ENCODE assay signal across 1 cellular context in the genomic region with DNA sequence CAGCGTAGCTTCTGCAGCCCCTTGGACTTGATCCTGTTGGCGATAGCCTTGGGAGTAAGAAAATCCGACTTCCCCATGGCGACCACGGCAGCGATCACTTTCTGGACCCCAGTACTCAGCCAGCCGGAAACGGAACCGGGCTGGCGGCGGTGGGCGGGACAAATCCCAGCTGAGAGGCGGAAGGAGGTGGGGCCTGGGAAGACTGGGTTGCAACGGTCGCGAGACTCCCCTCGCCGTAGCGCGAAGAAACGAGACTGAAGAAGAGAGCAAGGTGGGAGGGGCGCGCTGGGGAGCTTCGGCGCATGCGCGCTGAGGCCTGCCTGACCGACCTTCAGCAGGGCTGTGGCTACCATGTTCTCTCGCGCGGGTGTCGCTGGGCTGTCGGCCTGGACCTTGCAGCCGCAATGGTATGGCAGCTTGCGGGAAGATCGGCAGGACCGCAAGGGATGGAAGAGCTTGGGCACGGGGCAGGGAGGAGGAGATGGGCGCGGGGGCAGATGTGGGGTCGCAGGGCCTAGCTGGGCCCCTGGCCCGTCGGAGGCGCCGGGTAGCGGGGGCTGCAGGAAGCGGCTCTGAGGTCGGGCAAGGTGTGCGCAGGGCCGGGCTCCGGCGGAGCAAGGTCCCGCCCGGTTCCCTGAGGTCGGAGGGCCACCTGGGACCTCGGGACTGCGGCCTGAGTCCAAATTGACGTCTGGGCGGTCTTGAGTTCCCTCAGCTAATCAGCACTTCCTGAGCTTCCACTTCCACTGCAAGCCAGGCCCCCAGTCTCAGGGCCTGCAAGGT.
TF ChIP-seq lines count a peak whose summit lies in the region.

A gene (plus strand): TSS at position 321 of the 783 bp plus-strand sequence. CDS start 31 bp downstream, at position 352.
A gene with protein sequence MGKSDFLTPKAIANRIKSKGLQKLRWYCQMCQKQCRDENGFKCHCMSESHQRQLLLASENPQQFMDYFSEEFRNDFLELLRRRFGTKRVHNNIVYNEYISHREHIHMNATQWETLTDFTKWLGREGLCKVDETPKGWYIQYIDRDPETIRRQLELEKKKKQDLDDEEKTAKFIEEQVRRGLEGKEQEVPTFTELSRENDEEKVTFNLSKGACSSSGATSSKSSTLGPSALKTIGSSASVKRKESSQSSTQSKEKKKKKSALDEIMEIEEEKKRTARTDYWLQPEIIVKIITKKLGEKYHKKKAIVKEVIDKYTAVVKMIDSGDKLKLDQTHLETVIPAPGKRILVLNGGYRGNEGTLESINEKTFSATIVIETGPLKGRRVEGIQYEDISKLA (minus strand): TSS at position 137 of the 783 bp plus-strand sequence. CDS start 60 bp downstream, at position 77.

TF ChIP-seq in GM12878, 131 proteins besides CTCF, POLR2A, EP300 and RAD21 (continued from another document and continues in another):
- TF ChIP-seq HCFC1 (IDR thresholded peaks at IDR 0.05; ENCODE audit: low read length) (peak; percentile 46; the same call in 1 of the 2 replicates), SMAD5 (IDR thresholded peaks at IDR 0.05; ENCODE audit: low read depth) (peak; percentile 75; the same call in 1 of the 2 replicates), TARDBP (IDR thresholded peaks at IDR 0.05; ENCODE audit: borderline replicate concordance) (no peak), IRF4 (IDR thresholded peaks at IDR 0.05; ENCODE audit: low read depth, low read length) (no peak), RBBP5 (conservative IDR thresholded peaks at IDR 0.05) (no peak), RCOR1 (conservative IDR thresholded peaks at IDR 0.05; ENCODE audit: low read depth, low read length) (peak; percentile 98), RAD51 (IDR thresholded peaks at IDR 0.05) (no peak), POU2F2 (IDR thresholded peaks at IDR 0.05; ENCODE audit: borderline replicate concordance, low read depth, low read length) (no peak; the same call in 2 of the 3 replicates), SMARCA5 (IDR thresholded peaks at IDR 0.05) (peak; percentile 42; the same call in 1 of the 2 replicates), CREB1 (IDR thresholded peaks at IDR 0.05; ENCODE audit: low read depth) (no peak), CHD2 (IDR thresholded peaks at IDR 0.05; ENCODE audit: borderline replicate concordance, low read depth, low read length) (peak; percentile 99), RUNX3 (IDR thresholded peaks at IDR 0.05; ENCODE audit: low read length) (no peak), SRF (IDR thresholded peaks at IDR 0.05; ENCODE audit: low read depth in 2 of 2, low read length in 2 of 2) (no peak), MYC (IDR thresholded peaks at IDR 0.05; ENCODE audit: insufficient read depth, insufficient read length, insufficient replicate concordance, low read length, severe bottlenecking) (peak; percentile 27), BRCA1 (IDR thresholded peaks at IDR 0.05; ENCODE audit: low read depth, low read length) (peak; percentile 90), EED (IDR thresholded peaks at IDR 0.05; ENCODE audit: low read depth) (no peak), FOXM1 (IDR thresholded peaks at IDR 0.05; ENCODE audit: low read depth, low read length) (no peak), MTA2 (IDR thresholded peaks at IDR 0.05; ENCODE audit: low read depth) (no peak), SP1 (IDR thresholded peaks at IDR 0.05; ENCODE audit: low read depth, low read length) (no peak), SREBF1 (IDR thresholded peaks at IDR 0.05; ENCODE audit: low read length) (no peak), SMAD1 (IDR thresholded peaks at IDR 0.05; ENCODE audit: low read depth, partially characterized antibody) (no peak), SIN3A (IDR thresholded peaks at IDR 0.05; ENCODE audit: low read depth, low read length) (peak; percentile 72), HDAC2 (IDR thresholded peaks at IDR 0.05) (no peak), NR2C1 (IDR thresholded peaks at IDR 0.05) (no peak), HDGF (IDR thresholded peaks at IDR 0.05) (peak; percentile 97), YY1 (IDR thresholded peaks at IDR 0.05; ENCODE audit: low read depth, low read length) (peak; percentile 85), IKZF1 (conservative IDR thresholded peaks at IDR 0.05) (peak; percentile 48; the same call in 1 of the 2 replicates), FOS (IDR thresholded peaks at IDR 0.05; ENCODE audit: borderline replicate concordance, extremely low read depth, insufficient read length) (no peak), GATAD2B (conservative IDR thresholded peaks at IDR 0.05; ENCODE audit: low read depth) (peak; percentile 33; the same call in 1 of the 2 replicates)
- TF ChIP-seq, protein P1, sequence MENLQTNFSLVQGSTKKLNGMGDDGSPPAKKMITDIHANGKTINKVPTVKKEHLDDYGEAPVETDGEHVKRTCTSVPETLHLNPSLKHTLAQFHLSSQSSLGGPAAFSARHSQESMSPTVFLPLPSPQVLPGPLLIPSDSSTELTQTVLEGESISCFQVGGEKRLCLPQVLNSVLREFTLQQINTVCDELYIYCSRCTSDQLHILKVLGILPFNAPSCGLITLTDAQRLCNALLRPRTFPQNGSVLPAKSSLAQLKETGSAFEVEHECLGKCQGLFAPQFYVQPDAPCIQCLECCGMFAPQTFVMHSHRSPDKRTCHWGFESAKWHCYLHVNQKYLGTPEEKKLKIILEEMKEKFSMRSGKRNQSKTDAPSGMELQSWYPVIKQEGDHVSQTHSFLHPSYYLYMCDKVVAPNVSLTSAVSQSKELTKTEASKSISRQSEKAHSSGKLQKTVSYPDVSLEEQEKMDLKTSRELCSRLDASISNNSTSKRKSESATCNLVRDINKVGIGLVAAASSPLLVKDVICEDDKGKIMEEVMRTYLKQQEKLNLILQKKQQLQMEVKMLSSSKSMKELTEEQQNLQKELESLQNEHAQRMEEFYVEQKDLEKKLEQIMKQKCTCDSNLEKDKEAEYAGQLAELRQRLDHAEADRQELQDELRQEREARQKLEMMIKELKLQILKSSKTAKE (IDR thresholded peaks at IDR 0.05; ENCODE audit: low read depth, poor library complexity, severe bottlenecking), result no peak
- TF ChIP-seq, protein P2, sequence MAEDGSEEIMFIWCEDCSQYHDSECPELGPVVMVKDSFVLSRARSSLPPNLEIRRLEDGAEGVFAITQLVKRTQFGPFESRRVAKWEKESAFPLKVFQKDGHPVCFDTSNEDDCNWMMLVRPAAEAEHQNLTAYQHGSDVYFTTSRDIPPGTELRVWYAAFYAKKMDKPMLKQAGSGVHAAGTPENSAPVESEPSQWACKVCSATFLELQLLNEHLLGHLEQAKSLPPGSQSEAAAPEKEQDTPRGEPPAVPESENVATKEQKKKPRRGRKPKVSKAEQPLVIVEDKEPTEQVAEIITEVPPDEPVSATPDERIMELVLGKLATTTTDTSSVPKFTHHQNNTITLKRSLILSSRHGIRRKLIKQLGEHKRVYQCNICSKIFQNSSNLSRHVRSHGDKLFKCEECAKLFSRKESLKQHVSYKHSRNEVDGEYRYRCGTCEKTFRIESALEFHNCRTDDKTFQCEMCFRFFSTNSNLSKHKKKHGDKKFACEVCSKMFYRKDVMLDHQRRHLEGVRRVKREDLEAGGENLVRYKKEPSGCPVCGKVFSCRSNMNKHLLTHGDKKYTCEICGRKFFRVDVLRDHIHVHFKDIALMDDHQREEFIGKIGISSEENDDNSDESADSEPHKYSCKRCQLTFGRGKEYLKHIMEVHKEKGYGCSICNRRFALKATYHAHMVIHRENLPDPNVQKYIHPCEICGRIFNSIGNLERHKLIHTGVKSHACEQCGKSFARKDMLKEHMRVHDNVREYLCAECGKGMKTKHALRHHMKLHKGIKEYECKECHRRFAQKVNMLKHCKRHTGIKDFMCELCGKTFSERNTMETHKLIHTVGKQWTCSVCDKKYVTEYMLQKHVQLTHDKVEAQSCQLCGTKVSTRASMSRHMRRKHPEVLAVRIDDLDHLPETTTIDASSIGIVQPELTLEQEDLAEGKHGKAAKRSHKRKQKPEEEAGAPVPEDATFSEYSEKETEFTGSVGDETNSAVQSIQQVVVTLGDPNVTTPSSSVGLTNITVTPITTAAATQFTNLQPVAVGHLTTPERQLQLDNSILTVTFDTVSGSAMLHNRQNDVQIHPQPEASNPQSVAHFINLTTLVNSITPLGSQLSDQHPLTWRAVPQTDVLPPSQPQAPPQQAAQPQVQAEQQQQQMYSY (CRISPR knock-in tag; IDR thresholded peaks at IDR 0.05), result no peak
- TF ChIP-seq, protein P3, sequence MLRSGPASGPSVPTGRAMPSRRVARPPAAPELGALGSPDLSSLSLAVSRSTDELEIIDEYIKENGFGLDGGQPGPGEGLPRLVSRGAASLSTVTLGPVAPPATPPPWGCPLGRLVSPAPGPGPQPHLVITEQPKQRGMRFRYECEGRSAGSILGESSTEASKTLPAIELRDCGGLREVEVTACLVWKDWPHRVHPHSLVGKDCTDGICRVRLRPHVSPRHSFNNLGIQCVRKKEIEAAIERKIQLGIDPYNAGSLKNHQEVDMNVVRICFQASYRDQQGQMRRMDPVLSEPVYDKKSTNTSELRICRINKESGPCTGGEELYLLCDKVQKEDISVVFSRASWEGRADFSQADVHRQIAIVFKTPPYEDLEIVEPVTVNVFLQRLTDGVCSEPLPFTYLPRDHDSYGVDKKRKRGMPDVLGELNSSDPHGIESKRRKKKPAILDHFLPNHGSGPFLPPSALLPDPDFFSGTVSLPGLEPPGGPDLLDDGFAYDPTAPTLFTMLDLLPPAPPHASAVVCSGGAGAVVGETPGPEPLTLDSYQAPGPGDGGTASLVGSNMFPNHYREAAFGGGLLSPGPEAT (IDR thresholded peaks at IDR 0.05; ENCODE audit: low read depth), result 0 out of 2 replicates have a peak, but pooled peaks have one; percentile 23
- TF ChIP-seq, protein P4, sequence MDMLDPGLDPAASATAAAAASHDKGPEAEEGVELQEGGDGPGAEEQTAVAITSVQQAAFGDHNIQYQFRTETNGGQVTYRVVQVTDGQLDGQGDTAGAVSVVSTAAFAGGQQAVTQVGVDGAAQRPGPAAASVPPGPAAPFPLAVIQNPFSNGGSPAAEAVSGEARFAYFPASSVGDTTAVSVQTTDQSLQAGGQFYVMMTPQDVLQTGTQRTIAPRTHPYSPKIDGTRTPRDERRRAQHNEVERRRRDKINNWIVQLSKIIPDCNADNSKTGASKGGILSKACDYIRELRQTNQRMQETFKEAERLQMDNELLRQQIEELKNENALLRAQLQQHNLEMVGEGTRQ (IDR thresholded peaks at IDR 0.05; ENCODE audit: borderline replicate concordance, low read depth, low read length), result no peak
- TF ChIP-seq, protein P5, sequence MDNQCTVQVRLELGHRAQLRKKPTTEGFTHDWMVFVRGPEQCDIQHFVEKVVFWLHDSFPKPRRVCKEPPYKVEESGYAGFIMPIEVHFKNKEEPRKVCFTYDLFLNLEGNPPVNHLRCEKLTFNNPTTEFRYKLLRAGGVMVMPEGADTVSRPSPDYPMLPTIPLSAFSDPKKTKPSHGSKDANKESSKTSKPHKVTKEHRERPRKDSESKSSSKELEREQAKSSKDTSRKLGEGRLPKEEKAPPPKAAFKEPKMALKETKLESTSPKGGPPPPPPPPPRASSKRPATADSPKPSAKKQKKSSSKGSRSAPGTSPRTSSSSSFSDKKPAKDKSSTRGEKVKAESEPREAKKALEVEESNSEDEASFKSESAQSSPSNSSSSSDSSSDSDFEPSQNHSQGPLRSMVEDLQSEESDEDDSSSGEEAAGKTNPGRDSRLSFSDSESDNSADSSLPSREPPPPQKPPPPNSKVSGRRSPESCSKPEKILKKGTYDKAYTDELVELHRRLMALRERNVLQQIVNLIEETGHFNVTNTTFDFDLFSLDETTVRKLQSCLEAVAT (IDR thresholded peaks at IDR 0.05), result 0 out of 2 replicates have a peak, but pooled peaks have one; percentile 23
- TF ChIP-seq, protein P6, sequence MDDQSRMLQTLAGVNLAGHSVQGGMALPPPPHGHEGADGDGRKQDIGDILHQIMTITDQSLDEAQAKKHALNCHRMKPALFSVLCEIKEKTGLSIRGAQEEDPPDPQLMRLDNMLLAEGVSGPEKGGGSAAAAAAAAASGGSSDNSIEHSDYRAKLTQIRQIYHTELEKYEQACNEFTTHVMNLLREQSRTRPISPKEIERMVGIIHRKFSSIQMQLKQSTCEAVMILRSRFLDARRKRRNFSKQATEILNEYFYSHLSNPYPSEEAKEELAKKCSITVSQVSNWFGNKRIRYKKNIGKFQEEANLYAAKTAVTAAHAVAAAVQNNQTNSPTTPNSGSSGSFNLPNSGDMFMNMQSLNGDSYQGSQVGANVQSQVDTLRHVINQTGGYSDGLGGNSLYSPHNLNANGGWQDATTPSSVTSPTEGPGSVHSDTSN (IDR thresholded peaks at IDR 0.05; ENCODE audit: insufficient replicate concordance, low read depth, low read length), result no peak
- TF ChIP-seq, protein P7, sequence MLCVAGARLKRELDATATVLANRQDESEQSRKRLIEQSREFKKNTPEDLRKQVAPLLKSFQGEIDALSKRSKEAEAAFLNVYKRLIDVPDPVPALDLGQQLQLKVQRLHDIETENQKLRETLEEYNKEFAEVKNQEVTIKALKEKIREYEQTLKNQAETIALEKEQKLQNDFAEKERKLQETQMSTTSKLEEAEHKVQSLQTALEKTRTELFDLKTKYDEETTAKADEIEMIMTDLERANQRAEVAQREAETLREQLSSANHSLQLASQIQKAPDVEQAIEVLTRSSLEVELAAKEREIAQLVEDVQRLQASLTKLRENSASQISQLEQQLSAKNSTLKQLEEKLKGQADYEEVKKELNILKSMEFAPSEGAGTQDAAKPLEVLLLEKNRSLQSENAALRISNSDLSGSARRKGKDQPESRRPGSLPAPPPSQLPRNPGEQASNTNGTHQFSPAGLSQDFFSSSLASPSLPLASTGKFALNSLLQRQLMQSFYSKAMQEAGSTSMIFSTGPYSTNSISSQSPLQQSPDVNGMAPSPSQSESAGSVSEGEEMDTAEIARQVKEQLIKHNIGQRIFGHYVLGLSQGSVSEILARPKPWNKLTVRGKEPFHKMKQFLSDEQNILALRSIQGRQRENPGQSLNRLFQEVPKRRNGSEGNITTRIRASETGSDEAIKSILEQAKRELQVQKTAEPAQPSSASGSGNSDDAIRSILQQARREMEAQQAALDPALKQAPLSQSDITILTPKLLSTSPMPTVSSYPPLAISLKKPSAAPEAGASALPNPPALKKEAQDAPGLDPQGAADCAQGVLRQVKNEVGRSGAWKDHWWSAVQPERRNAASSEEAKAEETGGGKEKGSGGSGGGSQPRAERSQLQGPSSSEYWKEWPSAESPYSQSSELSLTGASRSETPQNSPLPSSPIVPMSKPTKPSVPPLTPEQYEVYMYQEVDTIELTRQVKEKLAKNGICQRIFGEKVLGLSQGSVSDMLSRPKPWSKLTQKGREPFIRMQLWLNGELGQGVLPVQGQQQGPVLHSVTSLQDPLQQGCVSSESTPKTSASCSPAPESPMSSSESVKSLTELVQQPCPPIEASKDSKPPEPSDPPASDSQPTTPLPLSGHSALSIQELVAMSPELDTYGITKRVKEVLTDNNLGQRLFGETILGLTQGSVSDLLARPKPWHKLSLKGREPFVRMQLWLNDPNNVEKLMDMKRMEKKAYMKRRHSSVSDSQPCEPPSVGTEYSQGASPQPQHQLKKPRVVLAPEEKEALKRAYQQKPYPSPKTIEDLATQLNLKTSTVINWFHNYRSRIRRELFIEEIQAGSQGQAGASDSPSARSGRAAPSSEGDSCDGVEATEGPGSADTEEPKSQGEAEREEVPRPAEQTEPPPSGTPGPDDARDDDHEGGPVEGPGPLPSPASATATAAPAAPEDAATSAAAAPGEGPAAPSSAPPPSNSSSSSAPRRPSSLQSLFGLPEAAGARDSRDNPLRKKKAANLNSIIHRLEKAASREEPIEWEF (IDR thresholded peaks at IDR 0.05; ENCODE audit: insufficient replicate concordance, low read depth, low read length), result no peak
